Comparison of ENCODE assay signal across 10 cellular contexts in genomic region chr1:17775796-17776195, GRCh38. TPM values are rescaled to one million over a fixed set of nuclear protein-coding genes. Genes with fewer than 3 reads are reported as not detected.
"Had no signal": no experiment of that assay in that cellular context is flagged by ENCODE, and none has a peak within 500 bp of the region (broad histone marks: within the 10 kb centered on the region; RNA-seq: fewer than 3 reads in every experiment).

No MANE protein-coding gene starts in this region.

- H3K27ac Mint-ChIP-seq: GM23338, H9, HFFc6, IgD-negative memory B cell had no signal

- H3K4me2 ChIP-seq: GM23338 had no signal

- H3K9me3 Mint-ChIP-seq: GM23338, H9, HFFc6, IgD-negative memory B cell had no signal

- H3K36me3 Mint-ChIP-seq: IgD-negative memory B cell had no signal

- H3K4me3 ChIP-seq: GM23338 had no signal

- FAIRE-seq: H1, H54, HepG2 had no signal

- ATAC-seq: GM23338, HepG2 had no signal

- H2AFZ ChIP-seq: GM23338 had no signal

- H3K4me1 Mint-ChIP-seq: IgD-negative memory B cell had no signal

- DNase-seq: H9, HCEC 1CT, HFFc6, KG1 had no signal

- H3K4me3 Mint-ChIP-seq: GM23338, H9, HFFc6, IgD-negative memory B cell had no signal

- H3K27ac ChIP-seq: HL-60 had no signal

RNA-seq across cellular contexts. Expression of gene ACTL8, which starts 20.7 kb away (rescaled TPM):
- total RNA-seq: H9 had no signal
- polyA plus RNA-seq: IgD-negative memory B cell had no signal
